Comparison of ENCODE assay signal across 8 cellular contexts in genomic region chr11:70204466-70204799, GRCh38. TPM values are rescaled to one million over a fixed set of nuclear protein-coding genes. Genes with fewer than 3 reads are reported as not detected.
A peak's percentile ranks its signal among the peaks of the same experiment; 100 is the strongest.
DNase-seq lines count a peak whose midpoint lies in the region; ATAC-seq and TF ChIP-seq lines count a peak whose summit lies in the region.

No MANE protein-coding gene starts in this region.

- no peak for DNase-seq in Calu3
- peak; percentile 94 for DNase-seq in OCI-M1 (lab: John Stamatoyannopoulos, UW)
- DNase-seq in endothelial cell (ENCODE audit: low spot score) = no peak
- DNase-seq in osteocyte (ENCODE audit: extremely low spot score, unreplicated experiment) = no peak
- no peak for DNase-seq in NCI-H128 (lab: John Stamatoyannopoulos, UW; ENCODE audit: unreplicated experiment)
- DNase-seq in NCI-H446 (lab: John Stamatoyannopoulos, UW) = no peak
- no peak for DNase-seq in HPDE6-E6E7 (ENCODE audit: extremely low spot score)

- TF ChIP-seq CTCF in Calu3 (IDR thresholded peaks at IDR 0.05; ENCODE audit: unreplicated experiment) = no peak
- TF ChIP-seq CTCF in endothelial cell (IDR thresholded peaks at IDR 0.05; ENCODE audit: unreplicated experiment) = no peak
- TF ChIP-seq CTCF in osteocyte (IDR thresholded peaks at IDR 0.05) = no peak

- ATAC-seq in HG02852 (IDR thresholded peaks at IDR 0.05; ENCODE audit: unreplicated experiment) = no peak

- peaks cover 68% of the 10 kb centered on the region for H3K36me3 Mint-ChIP-seq in Calu3 (ENCODE audit: insufficient read depth, unreplicated experiment)
- peaks cover 12% of the 10 kb centered on the region for H3K36me3 Mint-ChIP-seq in endothelial cell (ENCODE audit: low read depth, unreplicated experiment)
- peaks cover 22% of the 10 kb centered on the region for H3K36me3 Mint-ChIP-seq in osteocyte (ENCODE audit: unreplicated experiment)

- H3K4me3 Mint-ChIP-seq in Calu3 (ENCODE audit: low read depth, unreplicated experiment) (peak overlapping the region; percentile 88), endothelial cell (ENCODE audit: unreplicated experiment) (peak overlapping the region; percentile 98), osteocyte (ENCODE audit: unreplicated experiment) (peak overlapping the region; percentile 86)

- intact Hi-C loops in Calu3 (cut with micrococcal nuclease; ENCODE audit: unreplicated experiment) = no loop called here

- H3K4me1 Mint-ChIP-seq in Calu3 (ENCODE audit: low read depth, unreplicated experiment) = peaks cover 42% of the 10 kb centered on the region
- peaks cover 21% of the 10 kb centered on the region for H3K4me1 Mint-ChIP-seq in endothelial cell (ENCODE audit: unreplicated experiment)
- peaks cover 37% of the 10 kb centered on the region for H3K4me1 Mint-ChIP-seq in osteocyte (ENCODE audit: unreplicated experiment)

- H3K9me3 Mint-ChIP-seq in Calu3 (ENCODE audit: low read depth, unreplicated experiment) (no peaks in the 10 kb centered on the region), endothelial cell (ENCODE audit: unreplicated experiment) (no peaks in the 10 kb centered on the region), osteocyte (ENCODE audit: unreplicated experiment) (no peaks in the 10 kb centered on the region)

- CTCF ChIA-PET in Calu3 (lab: Charles Lee) = interaction anchor here (0.6 kb wide), 2 partner anchors 18 to 334 kb away, joined by 4 to 12 read pairs; no protein-coding TSS in a partner anchor

- H3K27ac Mint-ChIP-seq in Calu3 (ENCODE audit: unreplicated experiment) = peak overlapping the region; percentile 73
- peak overlapping the region; percentile 87 for H3K27ac Mint-ChIP-seq in endothelial cell (ENCODE audit: unreplicated experiment)
- peak overlapping the region; percentile 90 for H3K27ac Mint-ChIP-seq in osteocyte (ENCODE audit: unreplicated experiment)

- H3K27me3 Mint-ChIP-seq in Calu3 (ENCODE audit: unreplicated experiment) (no peaks in the 10 kb centered on the region), endothelial cell (ENCODE audit: unreplicated experiment) (peaks cover 13% of the 10 kb centered on the region), osteocyte (ENCODE audit: unreplicated experiment) (peaks cover 6% of the 10 kb centered on the region)

- no TSS peak for BruUV-seq in Calu3 (replicated peaks; lab: Mats Ljungman, UMichigan)

RNA-seq across cellular contexts. Expression of gene FADD, which starts 1.3 kb away (rescaled TPM):
- total RNA-seq in Calu3 (2022) (40.2 and 49.4 TPM in 2 replicates), endothelial cell (ENCODE audit: unreplicated experiment) (30.3 TPM), osteocyte (19.3 and 19.5 TPM in 2 replicates)
